Comparison of ENCODE assay signal across 8 cellular contexts in genomic region chr4:158729716-158730559, GRCh38. TPM values are rescaled to one million over a fixed set of nuclear protein-coding genes. Genes with fewer than 3 reads are reported as not detected.
DNase-seq lines count a peak whose midpoint lies in the region; ATAC-seq, FAIRE-seq and TF ChIP-seq lines count a peak whose summit lies in the region.

No MANE protein-coding gene starts in this region.

- POLR2A ChIA-PET in activated CD4-positive, alpha-beta T cell treated with anti-CD3 and anti-CD28 coated beads for 36 hours (lab: Charles Lee) = no interaction called here

- no peak overlapping the region for H3K27ac ChIP-seq in lung (ENCODE audit: low read depth in 1 of 2, low read length in 1 of 2)

- H3K4me3 ChIP-seq in lung = no peak overlapping the region

- no peak overlapping the region for H3K27ac Mint-ChIP-seq in activated CD4-positive, alpha-beta T cell treated with anti-CD3 and anti-CD28 coated beads for 36 hours
- no peak overlapping the region for H3K27ac Mint-ChIP-seq in stimulated activated naive B cell treated with anti-CD40 and anti-IgM and Interleukin-4, amounts not matched to agents 10 μg/mL and 1 μg/mL and 100 μg/mL, for 72 hours

- no peaks in the 10 kb centered on the region for H3K36me3 Mint-ChIP-seq in activated CD4-positive, alpha-beta T cell treated with anti-CD3 and anti-CD28 coated beads for 36 hours (ENCODE audit: low read depth)
- H3K36me3 Mint-ChIP-seq in stimulated activated naive B cell treated with anti-CD40 and anti-IgM and Interleukin-4, amounts not matched to agents 10 μg/mL and 1 μg/mL and 100 μg/mL, for 72 hours = no peaks in the 10 kb centered on the region

- H3K4me3 Mint-ChIP-seq in activated CD4-positive, alpha-beta T cell treated with anti-CD3 and anti-CD28 coated beads for 36 hours = no peak overlapping the region
- no peak overlapping the region for H3K4me3 Mint-ChIP-seq in stimulated activated naive B cell treated with anti-CD40 and anti-IgM and Interleukin-4, amounts not matched to agents 10 μg/mL and 1 μg/mL and 100 μg/mL, for 72 hours

- H3K27me3 ChIP-seq in lung (ENCODE audit: control insufficient read depth, insufficient read depth) = no peaks in the 10 kb centered on the region

- no peaks in the 10 kb centered on the region for H3K36me3 ChIP-seq in lung (ENCODE audit: control insufficient read depth in 2 of 2, insufficient read depth in 2 of 2, low read length in 2 of 2)

- H3K9me3 ChIP-seq in lung (ENCODE audit: control insufficient read depth in 2 of 2, insufficient read depth in 1 of 2, low read length in 1 of 2) = no peaks in the 10 kb centered on the region

- peaks cover 29% of the 10 kb centered on the region for H3K27me3 Mint-ChIP-seq in activated CD4-positive, alpha-beta T cell treated with anti-CD3 and anti-CD28 coated beads for 36 hours
- H3K27me3 Mint-ChIP-seq in stimulated activated naive B cell treated with anti-CD40 and anti-IgM and Interleukin-4, amounts not matched to agents 10 μg/mL and 1 μg/mL and 100 μg/mL, for 72 hours = peaks cover 52 to 62% of the 10 kb centered on the region in 2 donors

- FAIRE-seq in GM18507 (lab: Jason Lieb, UNC) = peak; percentile 86

- H3K4me1 ChIP-seq in lung (ENCODE audit: control insufficient read depth in 2 of 2, insufficient read depth in 2 of 2, low read length in 2 of 2) = no peaks in the 10 kb centered on the region

- DNase-seq in AG08395 (ENCODE audit: low spot score) (peak; percentile 83), GM18507 (ENCODE audit: extremely low spot score, insufficient read length, low read depth) (peak; percentile 29), NCI-H2196 (lab: John Stamatoyannopoulos, UW; ENCODE audit: unreplicated experiment) (peak; percentile 24), dermis microvascular lymphatic vessel endothelial cell (ENCODE audit: low read depth in 2 of 2) (peak; percentile 66 to 80), lung (ENCODE audit: low spot score) (peak; percentile 58)
- peak; percentile 72 for DNase-seq in activated CD4-positive, alpha-beta T cell treated with anti-CD3 and anti-CD28 coated beads for 36 hours
- DNase-seq in stimulated activated naive B cell treated with anti-CD40 and anti-IgM and Interleukin-4, amounts not matched to agents 10 μg/mL and 1 μg/mL and 100 μg/mL, for 72 hours = peak; percentile 21

- CTCF ChIA-PET in activated CD4-positive, alpha-beta T cell treated with anti-CD3 and anti-CD28 coated beads for 36 hours (lab: Charles Lee) = interaction anchor here (0.6 to 1.6 kb wide), 5 partner anchors 12 to 471 kb away, joined by 3 to 8 read pairs (median 4); no protein-coding TSS in a partner anchor

- H3K9me3 Mint-ChIP-seq in activated CD4-positive, alpha-beta T cell treated with anti-CD3 and anti-CD28 coated beads for 36 hours (ENCODE audit: low read depth) = no peaks in the 10 kb centered on the region
- H3K9me3 Mint-ChIP-seq in stimulated activated naive B cell treated with anti-CD40 and anti-IgM and Interleukin-4, amounts not matched to agents 10 μg/mL and 1 μg/mL and 100 μg/mL, for 72 hours = no peaks in the 10 kb centered on the region

- TF ChIP-seq CTCF in lung (IDR thresholded peaks at IDR 0.05; ENCODE audit: control extremely low read depth, extremely low read depth) = peak; percentile 91

- intact Hi-C loops in activated CD4-positive, alpha-beta T cell treated with anti-CD3 and anti-CD28 coated beads for 36 hours (cut with DNase I, micrococcal nuclease) = loop anchor here (1.0 to 10.0 kb wide), 5 partner anchors 120 to 473 kb away; no protein-coding TSS in a partner anchor

- H3K4me1 Mint-ChIP-seq in activated CD4-positive, alpha-beta T cell treated with anti-CD3 and anti-CD28 coated beads for 36 hours = peaks cover 25% of the 10 kb centered on the region
- H3K4me1 Mint-ChIP-seq in stimulated activated naive B cell treated with anti-CD40 and anti-IgM and Interleukin-4, amounts not matched to agents 10 μg/mL and 1 μg/mL and 100 μg/mL, for 72 hours = peaks cover 4 to 6% of the 10 kb centered on the region in 2 donors

- ATAC-seq in HG02973 (IDR thresholded peaks at IDR 0.05; ENCODE audit: unreplicated experiment) = peak; percentile 83
- peak; percentile 87 for ATAC-seq in activated CD4-positive, alpha-beta T cell treated with anti-CD3 and anti-CD28 coated beads for 36 hours
- peak; percentile 47 for ATAC-seq in lung (ENCODE audit: insufficient read depth, low FRiP score)
- peak; percentile 77 to 85 for ATAC-seq in stimulated activated naive B cell treated with anti-CD40 and anti-IgM and Interleukin-4, amounts not matched to agents 10 μg/mL and 1 μg/mL and 100 μg/mL, for 72 hours (replicated peaks)

- 19 to 28% methylated on average over 5 of the region's 5 CpGs for WGBS in lung, 2 donors

RNA-seq across cellular contexts. Expression of gene PPID, which starts 6.7 kb away (rescaled TPM):
- total RNA-seq in activated CD4-positive, alpha-beta T cell treated with anti-CD3 and anti-CD28 coated beads for 36 hours = 10 to 100 TPM; 72.0 to 78.1 TPM
- total RNA-seq in dermis microvascular lymphatic vessel endothelial cell (15.8 and 16.0 TPM in 2 replicates), lung (10 to 100 TPM; 17.3 to 39.0 TPM)
- polyA plus RNA-seq in lung = 10 to 100 TPM; 14.7 to 25.4 TPM

RNA-seq across cellular contexts. Expression of gene FNIP2, which starts 38.9 kb away (rescaled TPM):
- total RNA-seq in activated CD4-positive, alpha-beta T cell treated with anti-CD3 and anti-CD28 coated beads for 36 hours = 10 to 100 TPM; 11.6 to 13.0 TPM
- total RNA-seq in dermis microvascular lymphatic vessel endothelial cell (29.0 and 55.9 TPM in 2 replicates), lung (100 to 1,000 TPM in 1 of 2 donors, 10 to 100 TPM in 1; 57.4 to 150 TPM)
- polyA plus RNA-seq in lung = 10 to 100 TPM; 12.1 to 31.7 TPM

RNA-seq across cellular contexts. Expression of gene ETFDH, which starts 57.8 kb away (rescaled TPM):
- 10 to 100 TPM; 39.5 to 46.9 TPM for total RNA-seq in activated CD4-positive, alpha-beta T cell treated with anti-CD3 and anti-CD28 coated beads for 36 hours
- total RNA-seq in dermis microvascular lymphatic vessel endothelial cell = 11.1 and 12.3 TPM in 2 replicates
- 10 to 100 TPM; 16.0 to 43.8 TPM for total RNA-seq in lung
- 10 to 100 TPM; 13.6 to 16.9 TPM for polyA plus RNA-seq in lung

RNA-seq across cellular contexts. Expression of gene C4orf46, which starts 58.3 kb away (rescaled TPM):
- total RNA-seq in activated CD4-positive, alpha-beta T cell treated with anti-CD3 and anti-CD28 coated beads for 36 hours = 10 to 100 TPM; 18.1 TPM
- total RNA-seq in dermis microvascular lymphatic vessel endothelial cell = 6.6 and 9.4 TPM in 2 replicates
- total RNA-seq in lung = 10 to 100 TPM in 1 of 2 donors, 1 to 10 TPM in 1; 3.5 to 31.3 TPM
- 1 to 10 TPM; 2.7 to 3.0 TPM for polyA plus RNA-seq in lung

Comparison
In these comparisons a context has a peak if more than half of its experiments do, and no peak if none do; other contexts are left out.
1. DNase-seq: peak in every context shown above with its lines; median percentile 83 in AG08395; 73 in dermis microvascular lymphatic vessel endothelial cell; 72 in activated CD4-positive, alpha-beta T cell treated with anti-CD3 and anti-CD28 coated beads for 36 hours; 58 in lung; 29 in GM18507; 24 in NCI-H2196; 21 in stimulated activated naive B cell treated with anti-CD40 and anti-IgM and Interleukin-4, amounts not matched to agents 10 μg/mL and 1 μg/mL and 100 μg/mL, for 72 hours.